Comparison of ENCODE assay signal across 23 cellular contexts in the genomic region with DNA sequence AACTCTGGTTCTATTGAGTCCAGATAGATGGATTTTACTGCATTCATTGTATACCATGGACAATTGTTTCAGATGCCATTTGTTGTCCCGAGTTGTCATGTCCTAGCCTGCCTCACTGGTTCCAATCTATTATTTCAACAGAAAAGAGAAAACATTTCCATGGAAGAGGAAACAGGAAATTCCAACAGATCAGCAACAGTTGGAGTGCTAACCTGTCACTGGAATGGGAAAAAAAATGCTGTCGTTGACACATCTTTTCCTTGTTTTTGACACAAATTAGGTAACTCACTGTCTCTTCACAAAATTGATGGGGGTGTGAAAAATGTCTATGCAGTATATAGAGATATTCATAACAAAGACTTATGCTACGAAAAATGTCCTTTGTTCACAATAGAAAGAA.
A peak's percentile ranks its signal among the peaks of the same experiment; 100 is the strongest.
DNase-seq lines count a peak whose midpoint lies in the region; ATAC-seq, FAIRE-seq and TF ChIP-seq lines count a peak whose summit lies in the region.
"Had no signal": no experiment of that assay in that cellular context is flagged by ENCODE, and none has a peak within 500 bp of the region (broad histone marks: within the 10 kb centered on the region; RNA-seq: fewer than 3 reads in every experiment).

No MANE protein-coding gene starts in this region.

- H3K9me1 ChIP-seq in endothelial cell of umbilical vein (replicated peaks; ENCODE audit: control insufficient read depth, extremely low read depth, insufficient read depth, low read length) = no peaks in the 10 kb centered on the region

- H3K4me2 ChIP-seq in BLaER1 (peak overlapping the region; percentile 32), endothelial cell of umbilical vein (ENCODE audit: insufficient read depth, low read length) (peak overlapping the region; percentile 23), neural cell (ENCODE audit: low read length) (no peak overlapping the region)
- H3K4me2 ChIP-seq: A549 had no signal

- dilution Hi-C loops in endothelial cell of umbilical vein (cut with MboI; ENCODE audit: extremely low pct_ligation_motif_present, low sequenced_read_pairs) = no loop called here

- no peak for TF ChIP-seq POLR2A in endothelial cell of umbilical vein (IDR thresholded peaks at IDR 0.05; ENCODE audit: low read depth, low read length)
- no peak for TF ChIP-seq POLR2A in lower leg skin (IDR thresholded peaks at IDR 0.05)

- H2AFZ ChIP-seq in endothelial cell of umbilical vein (ENCODE audit: low read depth, low read length) (no peak overlapping the region), neural cell (ENCODE audit: low read depth, low read length) (no peak overlapping the region)

- no TSS peak for BruUV-seq in endothelial cell of umbilical vein (replicated peaks; lab: Mats Ljungman, UMichigan)

- H3K9ac ChIP-seq in BLaER1 = no peak overlapping the region
- no peak overlapping the region for H3K9ac ChIP-seq in SK-N-MC (ENCODE audit: insufficient read length)
- H3K9ac ChIP-seq in endothelial cell of umbilical vein (replicated peaks; ENCODE audit: extremely low read depth, insufficient read depth, low read length) = no peak overlapping the region
- no peak overlapping the region for H3K9ac ChIP-seq in neural cell (ENCODE audit: low read length)

- TF ChIP-seq RAD21 in neural cell (conservative IDR thresholded peaks at IDR 0.05) = no peak

- FAIRE-seq in endothelial cell of umbilical vein (lab: Jason Lieb, UNC) = peak; percentile 84
- FAIRE-seq: A549, GM12891, GM19239 had no signal

- H3K4me1 ChIP-seq in BLaER1 (peaks cover 20% of the 10 kb centered on the region), endothelial cell of umbilical vein (ENCODE audit: control insufficient read depth, extremely low read depth, insufficient read depth, low read length) (peaks cover 13% of the 10 kb centered on the region)

- H3K27ac ChIP-seq in BLaER1 (no peak overlapping the region), SK-N-MC (peak overlapping the region; percentile 13; the same call in 1 of the 2 replicates), endothelial cell of umbilical vein (ENCODE audit: insufficient read depth, low read depth, low read length) (no peak overlapping the region), neural cell (ENCODE audit: low read length) (no peak overlapping the region)
- H3K27ac ChIP-seq: 22Rv1, A549, HL-60 had no signal

- H4K20me1 ChIP-seq in BLaER1 = no peaks in the 10 kb centered on the region
- no peaks in the 10 kb centered on the region for H4K20me1 ChIP-seq in endothelial cell of umbilical vein (replicated peaks; ENCODE audit: control insufficient read depth, extremely low read depth, insufficient read depth, low read length)
- H4K20me1 ChIP-seq in neural cell (ENCODE audit: insufficient read depth) = no peaks in the 10 kb centered on the region

- no peaks in the 10 kb centered on the region for H3F3A ChIP-seq in neural cell (ENCODE audit: insufficient read depth, low read length, poor library complexity, severe bottlenecking)

- intact Hi-C loops in endothelial cell of umbilical vein (cut with micrococcal nuclease) (loop anchor here (10.0 kb wide), 1 partner anchor 574 kb away; no protein-coding TSS in a partner anchor), lower leg skin (cut with DNase I; ENCODE audit: low total_unique reads) (no loop called here)

- H3K9me3 ChIP-seq in BLaER1 (peaks cover 95% of the 10 kb centered on the region), SK-N-MC (ENCODE audit: low read depth, low read length) (no peaks in the 10 kb centered on the region), endothelial cell of umbilical vein (replicated peaks; ENCODE audit: control insufficient read depth, insufficient read depth, low read length) (no peaks in the 10 kb centered on the region), neural cell (ENCODE audit: low read length) (no peaks in the 10 kb centered on the region)
- H3K9me3 ChIP-seq: A549 had no signal

- peak; percentile 20 for TF ChIP-seq EP300 in neural cell (conservative IDR thresholded peaks at IDR 0.05; ENCODE audit: poor library complexity, severe bottlenecking)

- TF ChIP-seq CTCF in endothelial cell of umbilical vein (IDR thresholded peaks at IDR 0.05; ENCODE audit: extremely low read depth in 1 of 2, insufficient read depth in 1 of 2, low read depth in 1 of 2, low read length in 2 of 2) (no peak), neural cell (IDR thresholded peaks at IDR 0.05; ENCODE audit: poor library complexity, severe bottlenecking) (no peak), lower leg skin (IDR thresholded peaks at IDR 0.05) (no peak)

- ATAC-seq in GM19351 (IDR thresholded peaks at IDR 0.05; ENCODE audit: unreplicated experiment) = no peak
- ATAC-seq: A549 had no signal

- no peaks in the 10 kb centered on the region for H3K9me2 ChIP-seq in neural cell (ENCODE audit: insufficient read depth, low read length)

- H3K79me2 ChIP-seq in endothelial cell of umbilical vein (ENCODE audit: control insufficient read depth, insufficient read depth, low read length) (no peaks in the 10 kb centered on the region), neural cell (replicated peaks; ENCODE audit: insufficient read depth, low read length) (no peaks in the 10 kb centered on the region)

- no peak for DNase-seq in SK-N-MC (ENCODE audit: low read depth, low spot score)
- DNase-seq in endothelial cell of umbilical vein (ENCODE audit: low read depth, low spot score) = peak; percentile 67
- no peak for DNase-seq in cerebellar nuclear complex (lab: John Stamatoyannopoulos, UW)
- DNase-seq in GM03348 (ENCODE audit: low spot score) = no peak
- DNase-seq in lower leg skin (ENCODE audit: low spot score in 2 of 2) = no peak
- DNase-seq: AML-193; Calu3; CD4-positive, alpha-beta memory T cell; DMS 273 treated with DMSO at 0.1 percent for 48 hours; DMS53; DND-41; EL; GOT3; H9; KBM-7 had no signal

- H3K36me3 ChIP-seq in BLaER1 (peaks cover 14% of the 10 kb centered on the region; the same call in 1 of the 2 replicates), SK-N-MC (ENCODE audit: insufficient read depth, low read length) (no peaks in the 10 kb centered on the region), endothelial cell of umbilical vein (ENCODE audit: control insufficient read depth in 2 of 2, extremely low read depth in 1 of 2, insufficient read depth in 2 of 2, low read length in 2 of 2) (no peaks in the 10 kb centered on the region), neural cell (ENCODE audit: insufficient read depth, low read length) (no peaks in the 10 kb centered on the region)

- H3K4me3 ChIP-seq in BLaER1 (no peak overlapping the region), SK-N-MC (0 out of 2 replicates have a peak overlapping the region, but pooled peaks have one; percentile 3), endothelial cell of umbilical vein (replicated peaks in 1 of 3; ENCODE audit: insufficient read depth in 1 of 3, low read depth in 1 of 3, low read length in 3 of 3) (no peak overlapping the region), neural cell (ENCODE audit: low read length) (no peak overlapping the region), lower leg skin (ENCODE audit: low read depth, poor library complexity, severe bottlenecking) (no peak overlapping the region)
- H3K4me3 ChIP-seq: A549 had no signal

- no peaks in the 10 kb centered on the region for H3K27me3 ChIP-seq in BLaER1
- no peaks in the 10 kb centered on the region for H3K27me3 ChIP-seq in endothelial cell of umbilical vein (ENCODE audit: control insufficient read depth in 2 of 2, insufficient read depth in 2 of 2, low read length in 2 of 2)
- no peaks in the 10 kb centered on the region for H3K27me3 ChIP-seq in neural cell (ENCODE audit: insufficient read depth, low read depth, low read length)

- 58 to 60% methylated on average over 3 of the region's 3 CpGs for WGBS in lower leg skin, 2 donors

- POLR2A ChIA-PET in endothelial cell of umbilical vein (lab: Charles Lee) = no interaction called here

- CTCF ChIA-PET in endothelial cell of umbilical vein (lab: Charles Lee) = no interaction called here

TF ChIP-seq in endothelial cell of umbilical vein, 7 proteins besides CTCF, POLR2A, EP300 and RAD21:
- TF ChIP-seq EZH2 (IDR thresholded peaks at IDR 0.05; ENCODE audit: borderline replicate concordance, low read depth, low read length, severe bottlenecking) (no peak), MYC (IDR thresholded peaks at IDR 0.05; ENCODE audit: low read depth, low read length) (no peak), POLR2AphosphoS5 (IDR thresholded peaks at IDR 0.05; ENCODE audit: insufficient read depth, low read depth, low read length) (no peak), FOS (IDR thresholded peaks at IDR 0.05; ENCODE audit: borderline replicate concordance, insufficient read depth, low read length) (no peak), JUN (IDR thresholded peaks at IDR 0.05; ENCODE audit: borderline replicate concordance, insufficient read depth, insufficient read length, low read depth) (peak; percentile 16), GATA2 (IDR thresholded peaks at IDR 0.05; ENCODE audit: insufficient read depth, insufficient read length, low read depth, low read length) (no peak)
- TF ChIP-seq, protein P1, sequence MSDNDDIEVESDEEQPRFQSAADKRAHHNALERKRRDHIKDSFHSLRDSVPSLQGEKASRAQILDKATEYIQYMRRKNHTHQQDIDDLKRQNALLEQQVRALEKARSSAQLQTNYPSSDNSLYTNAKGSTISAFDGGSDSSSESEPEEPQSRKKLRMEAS (IDR thresholded peaks at IDR 0.05; ENCODE audit: insufficient read depth, insufficient read length) = no peak

TF ChIP-seq in neural cell, 6 proteins besides CTCF, POLR2A, EP300 and RAD21 (continues in another document):
- TF ChIP-seq, protein P2, sequence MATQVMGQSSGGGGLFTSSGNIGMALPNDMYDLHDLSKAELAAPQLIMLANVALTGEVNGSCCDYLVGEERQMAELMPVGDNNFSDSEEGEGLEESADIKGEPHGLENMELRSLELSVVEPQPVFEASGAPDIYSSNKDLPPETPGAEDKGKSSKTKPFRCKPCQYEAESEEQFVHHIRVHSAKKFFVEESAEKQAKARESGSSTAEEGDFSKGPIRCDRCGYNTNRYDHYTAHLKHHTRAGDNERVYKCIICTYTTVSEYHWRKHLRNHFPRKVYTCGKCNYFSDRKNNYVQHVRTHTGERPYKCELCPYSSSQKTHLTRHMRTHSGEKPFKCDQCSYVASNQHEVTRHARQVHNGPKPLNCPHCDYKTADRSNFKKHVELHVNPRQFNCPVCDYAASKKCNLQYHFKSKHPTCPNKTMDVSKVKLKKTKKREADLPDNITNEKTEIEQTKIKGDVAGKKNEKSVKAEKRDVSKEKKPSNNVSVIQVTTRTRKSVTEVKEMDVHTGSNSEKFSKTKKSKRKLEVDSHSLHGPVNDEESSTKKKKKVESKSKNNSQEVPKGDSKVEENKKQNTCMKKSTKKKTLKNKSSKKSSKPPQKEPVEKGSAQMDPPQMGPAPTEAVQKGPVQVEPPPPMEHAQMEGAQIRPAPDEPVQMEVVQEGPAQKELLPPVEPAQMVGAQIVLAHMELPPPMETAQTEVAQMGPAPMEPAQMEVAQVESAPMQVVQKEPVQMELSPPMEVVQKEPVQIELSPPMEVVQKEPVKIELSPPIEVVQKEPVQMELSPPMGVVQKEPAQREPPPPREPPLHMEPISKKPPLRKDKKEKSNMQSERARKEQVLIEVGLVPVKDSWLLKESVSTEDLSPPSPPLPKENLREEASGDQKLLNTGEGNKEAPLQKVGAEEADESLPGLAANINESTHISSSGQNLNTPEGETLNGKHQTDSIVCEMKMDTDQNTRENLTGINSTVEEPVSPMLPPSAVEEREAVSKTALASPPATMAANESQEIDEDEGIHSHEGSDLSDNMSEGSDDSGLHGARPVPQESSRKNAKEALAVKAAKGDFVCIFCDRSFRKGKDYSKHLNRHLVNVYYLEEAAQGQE (IDR thresholded peaks at IDR 0.05; ENCODE audit: borderline replicate concordance) = no peak
